ENCODE assay signal across 9 cellular contexts in genomic region chr3:146243559-146243958, GRCh38. TPM values are rescaled to one million over a fixed set of nuclear protein-coding genes. Genes with fewer than 3 reads are reported as not detected.
"Had no signal": no experiment of that assay in that cellular context is flagged by ENCODE, and none has a peak within 500 bp of the region (broad histone marks: within the 10 kb centered on the region; RNA-seq: fewer than 3 reads in every experiment).

No MANE protein-coding gene starts in this region.

- H3K4me1 ChIP-seq: HAP-1 had no signal

- H3K4me2 ChIP-seq: GM23338 had no signal

- FAIRE-seq: H1, HepG2 had no signal

- H3K9me3 ChIP-seq: HAP-1 had no signal

- H3K27ac ChIP-seq: HL-60 had no signal

- H2AFZ ChIP-seq: GM23338 had no signal

- H3K36me3 ChIP-seq: HAP-1 had no signal

- ATAC-seq: GM23338, HCT116, HepG2 had no signal

- H3K4me3 ChIP-seq: GM23338, HAP-1 had no signal

- DNase-seq: H7, HFFc6 had no signal

RNA-seq across cellular contexts. Expression of gene PLSCR4, which starts 7.3 kb away (rescaled TPM):
- polyA plus RNA-seq: IgD-negative memory B cell had no signal
